1 cellular context compared by ENCODE assay signal in the genomic region with DNA sequence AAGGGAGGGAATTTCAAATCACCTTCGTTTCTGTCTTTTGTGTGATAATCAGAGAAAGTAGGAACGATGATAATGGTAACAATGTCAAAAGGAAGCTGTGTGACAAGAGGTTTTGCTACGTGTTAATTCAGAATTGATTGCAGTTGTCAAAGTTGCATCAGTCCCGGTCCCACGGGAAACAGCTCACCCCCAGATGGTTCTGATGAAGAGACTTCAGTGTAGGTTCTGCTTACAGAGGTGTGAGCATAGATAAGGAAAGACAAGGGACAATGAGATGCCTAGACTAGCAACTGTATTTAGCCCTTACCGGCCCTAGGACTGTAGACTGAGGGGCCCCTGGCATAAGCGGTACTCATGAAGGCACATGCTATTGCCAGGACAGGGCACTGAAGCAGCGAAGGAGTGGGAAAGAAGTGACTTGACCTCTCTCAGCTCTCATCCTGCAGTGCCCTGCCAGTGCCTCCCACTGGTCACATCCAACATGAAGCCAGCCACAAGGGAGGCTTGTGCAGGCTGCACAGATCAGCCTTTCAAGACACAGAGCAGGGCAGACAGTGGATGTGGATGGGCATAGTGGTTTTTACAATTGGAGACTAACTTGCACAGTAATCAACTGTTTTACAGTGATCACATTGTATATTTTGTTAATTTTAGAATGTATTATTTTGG.
TF ChIP-seq lines count a peak whose summit lies in the region.

No MANE protein-coding gene starts in this region.

TF ChIP-seq in H1, 55 proteins besides CTCF, POLR2A, EP300 and RAD21:
- TF ChIP-seq KDM1A (IDR thresholded peaks at IDR 0.05; ENCODE audit: borderline replicate concordance, low read length) (no peak), JUN (IDR thresholded peaks at IDR 0.05; ENCODE audit: low read depth, low read length) (no peak), POLR2AphosphoS5 (IDR thresholded peaks at IDR 0.05; ENCODE audit: low read depth, low read length) (no peak), CBX5 (IDR thresholded peaks at IDR 0.05; ENCODE audit: low read depth, low read length) (no peak)
